1 cellular context compared by ENCODE assay signal in genomic region chr11:2877474-2877873, GRCh38.
TF ChIP-seq lines count a peak whose summit lies in the region.

No MANE protein-coding gene starts in this region.

TF ChIP-seq in HCT116, 20 proteins besides CTCF, POLR2A, EP300 and RAD21 (continued from another document):
- TF ChIP-seq FOSL1 (IDR thresholded peaks at IDR 0.05; ENCODE audit: low read depth) (no peak; the same call in 1 of the 2 replicates), MAX (IDR thresholded peaks at IDR 0.05) (no peak), SRF (IDR thresholded peaks at IDR 0.05; ENCODE audit: low read depth) (no peak), POLR2AphosphoS5 (IDR thresholded peaks at IDR 0.05; ENCODE audit: low read depth, low read length) (no peak), ZBTB33 (IDR thresholded peaks at IDR 0.05; ENCODE audit: extremely low read depth, insufficient replicate concordance, low read length) (no peak), EZH2phosphoT487 (IDR thresholded peaks at IDR 0.05; ENCODE audit: borderline replicate concordance) (no peak)
